8 cellular contexts compared by ENCODE assay signal in genomic region chr7:108454674-108455523, GRCh38. TPM values are rescaled to one million over a fixed set of nuclear protein-coding genes. Genes with fewer than 3 reads are reported as not detected.
DNase-seq lines count a peak whose midpoint lies in the region; ATAC-seq, FAIRE-seq and TF ChIP-seq lines count a peak whose summit lies in the region.

No MANE protein-coding gene starts in this region.

- TF ChIP-seq POLR2A in H1 (IDR thresholded peaks at IDR 0.05; ENCODE audit: control extremely low read depth in 1 of 2, low read depth in 2 of 2, low read length in 2 of 2): no peak

- TF ChIP-seq CTCF in Caco-2 (IDR thresholded peaks at IDR 0.05; ENCODE audit: insufficient read depth in 1 of 2, low read depth in 1 of 2, low read length in 1 of 2, severe bottlenecking in 1 of 2, unreplicated experiment in 1 of 2) (no peak), SU-DHL-6 (IDR thresholded peaks at IDR 0.05; ENCODE audit: insufficient read depth, low read length, poor library complexity, severe bottlenecking) (no peak), H1 (IDR thresholded peaks at IDR 0.05; ENCODE audit: control extremely low read depth in 1 of 3, insufficient read depth in 1 of 3, low read depth in 1 of 3, low read length in 3 of 3) (peak in 2 of 3 experiments; percentile 11 to 13; a peak in 2 of 4 replicates), thoracic aorta (IDR thresholded peaks at IDR 0.05) (no peak)

- H3K4me3 Mint-ChIP-seq in Caco-2 (ENCODE audit: unreplicated experiment): peak overlapping the region; percentile 96

- H2BK12ac ChIP-seq in H1 (ENCODE audit: low read depth, low read length) (no peak overlapping the region; the same call in 1 of the 2 replicates), mesenchymal stem cell (ENCODE audit: low read length in 2 of 2) (no peak overlapping the region)

- H3K23me2 ChIP-seq in H1 (ENCODE audit: low read depth, low read length): peaks cover 21% of the 10 kb centered on the region

- no peaks in the 10 kb centered on the region for H3K9me3 ChIP-seq in Caco-2
- no peaks in the 10 kb centered on the region for H3K9me3 ChIP-seq in SU-DHL-6 (ENCODE audit: insufficient read depth, low read length)
- no peaks in the 10 kb centered on the region for H3K9me3 ChIP-seq in H1 (ENCODE audit: insufficient read depth in 2 of 2, low read depth in 1 of 2, low read length in 1 of 2)
- H3K9me3 ChIP-seq in mesenchymal stem cell (ENCODE audit: control insufficient read depth, low read length): no peaks in the 10 kb centered on the region
- no peaks in the 10 kb centered on the region for H3K9me3 ChIP-seq in thoracic aorta

- DNase-seq in Caco-2: peak in 1 of 2 experiments; percentile 60
- peak; percentile 46 for DNase-seq in HK-2 (ENCODE audit: unreplicated experiment)
- peak in 1 of 2 experiments; percentile 78 for DNase-seq in H1 (ENCODE audit: low read depth in 1 of 2, low spot score in 2 of 2)
- DNase-seq in mesenchymal stem cell: peak; percentile 22
- DNase-seq in thoracic aorta (ENCODE audit: low spot score): no peak
- no peak for DNase-seq in activated gamma-delta T cell (lab: John Stamatoyannopoulos, UW)

- FAIRE-seq in H1 (lab: Jason Lieb, UNC): no peak

- whole genome bisulfite sequencing in H1 (ENCODE audit: extremely low coverage in 1 of 2, insufficient coverage in 1 of 2, insufficient read length in 1 of 2, insufficient replicate concordance in 2 of 2, low coverage in 1 of 2, low lambda C conversion rate in 2 of 2, missing lambda C conversion rate in 1 of 2), 2 experiments: 2% methylated on average over 38 of the region's 69 CpGs; no CpG with 5 or more reads in 1 of the 2 experiments
- WGBS in mesenchymal stem cell: under 1% methylated on average over 61 of the region's 69 CpGs

- H2BK120ac ChIP-seq in H1 (replicated peaks; ENCODE audit: low read depth, low read length) (no peak overlapping the region), mesenchymal stem cell (ENCODE audit: low read depth, low read length) (no peak overlapping the region)

- H3K27me3 Mint-ChIP-seq in Caco-2 (ENCODE audit: insufficient read depth, unreplicated experiment): no peaks in the 10 kb centered on the region

- H3K18ac ChIP-seq in H1 (ENCODE audit: extremely low read depth, low read length): no peak overlapping the region; the same call in 1 of the 2 replicates
- no peak overlapping the region for H3K18ac ChIP-seq in mesenchymal stem cell (ENCODE audit: low read depth in 1 of 2, low read length in 2 of 2)

- H4K20me1 ChIP-seq in SU-DHL-6 (ENCODE audit: low read depth, low read length): no peaks in the 10 kb centered on the region
- H4K20me1 ChIP-seq in H1 (replicated peaks in 1 of 2; ENCODE audit: control insufficient read depth in 1 of 2, insufficient read depth in 2 of 2, low read length in 2 of 2): peaks cover 0 to 1% of the 10 kb centered on the region in 2 experiments

- no peak overlapping the region for H4K91ac ChIP-seq in H1 (replicated peaks; ENCODE audit: insufficient read length, low read length)
- H4K91ac ChIP-seq in mesenchymal stem cell (ENCODE audit: low read length): no peak overlapping the region

- ATAC-seq in thoracic aorta (ENCODE audit: insufficient number of reproducible peaks, low FRiP score, low read depth) (no peak), HG03135 (IDR thresholded peaks at IDR 0.05; ENCODE audit: unreplicated experiment) (no peak)

- H3K4ac ChIP-seq in H1 (replicated peaks; ENCODE audit: insufficient read length, low read depth, low read length) (no peak overlapping the region), mesenchymal stem cell (ENCODE audit: low read depth in 1 of 2, low read length in 2 of 2) (no peak overlapping the region)

- POLR2A ChIA-PET in Caco-2 (lab: Charles Lee): interaction anchor here (1.6 kb wide), 1 partner anchor 14 kb away, joined by 3 read pairs; no protein-coding TSS in a partner anchor
- POLR2A ChIA-PET in H1 (lab: Charles Lee; ENCODE audit: partially characterized antibody): no interaction called here

- peak in 1 of 2 experiments; percentile 27; a peak in 1 of 4 replicates for TF ChIP-seq RAD21 in H1 (IDR thresholded peaks at IDR 0.05 in 1 of 2, conservative IDR thresholded peaks at IDR 0.05 in 1 of 2; ENCODE audit: low read depth in 2 of 2, low read length in 2 of 2)

- TF ChIP-seq EP300 in H1 (IDR thresholded peaks at IDR 0.05; ENCODE audit: borderline replicate concordance in 1 of 2, low read depth in 2 of 2, low read length in 2 of 2): no peak

- H3K14ac ChIP-seq in H1 (ENCODE audit: insufficient read length) (no peak overlapping the region), mesenchymal stem cell (ENCODE audit: low read length in 2 of 2) (no peak overlapping the region)

- peak overlapping the region; percentile 9; the same call in 1 of the 2 replicates for H3K9ac ChIP-seq in SU-DHL-6 (ENCODE audit: low read length)
- no peak overlapping the region for H3K9ac ChIP-seq in H1 (replicated peaks in 1 of 4; ENCODE audit: extremely low read depth in 1 of 4, low read depth in 3 of 4, low read length in 3 of 4)
- H3K9ac ChIP-seq in mesenchymal stem cell (ENCODE audit: low read length): peak overlapping the region; percentile 28

- no peaks in the 10 kb centered on the region for H3K36me3 Mint-ChIP-seq in Caco-2 (ENCODE audit: insufficient read depth, unreplicated experiment)

- H2BK20ac ChIP-seq in H1 (ENCODE audit: low read length): no peak overlapping the region

- TSS peak; percentile 15 for BruUV-seq in Caco-2 (replicated peaks; lab: Mats Ljungman, UMichigan)

- H3K23ac ChIP-seq in H1 (ENCODE audit: insufficient read length) (no peak overlapping the region), mesenchymal stem cell (ENCODE audit: low read length in 2 of 2) (no peak overlapping the region)

- H2AK5ac ChIP-seq in H1 (ENCODE audit: low read depth, low read length) (no peak overlapping the region), mesenchymal stem cell (ENCODE audit: low read length, severe bottlenecking) (no peak overlapping the region)

- H3K9me3 Mint-ChIP-seq in Caco-2 (ENCODE audit: unreplicated experiment): no peaks in the 10 kb centered on the region

- H3K27me3 ChIP-seq in Caco-2 (replicated peaks; ENCODE audit: control insufficient read depth, insufficient read depth, low read length) (no peaks in the 10 kb centered on the region), SU-DHL-6 (ENCODE audit: low read length) (no peaks in the 10 kb centered on the region), H1 (replicated peaks in 1 of 4; ENCODE audit: control insufficient read depth in 3 of 4, extremely low read depth in 1 of 4, insufficient read depth in 3 of 4, low read length in 3 of 4) (peaks cover 6 to 44% (median 33%) of the 10 kb centered on the region in 4 experiments), mesenchymal stem cell (ENCODE audit: control insufficient read depth in 1 of 2, insufficient read depth in 1 of 2, low read length in 2 of 2) (peaks cover 52 to 62% of the 10 kb centered on the region in 2 experiments), thoracic aorta (replicated peaks; ENCODE audit: insufficient read depth) (peaks cover 8% of the 10 kb centered on the region)

- no peaks in the 10 kb centered on the region for H3K36me3 ChIP-seq in Caco-2 (ENCODE audit: control insufficient read depth, insufficient read depth, low read length)
- no peaks in the 10 kb centered on the region for H3K36me3 ChIP-seq in SU-DHL-6 (ENCODE audit: low read length)
- H3K36me3 ChIP-seq in H1 (ENCODE audit: control insufficient read depth in 2 of 4, insufficient read depth in 4 of 4, low read length in 3 of 4): no peaks in the 10 kb centered on the region
- no peaks in the 10 kb centered on the region for H3K36me3 ChIP-seq in mesenchymal stem cell (ENCODE audit: control insufficient read depth in 1 of 2, insufficient read depth in 2 of 2, low read depth in 1 of 2, low read length in 2 of 2)
- H3K36me3 ChIP-seq in thoracic aorta: no peaks in the 10 kb centered on the region

- H2BK5ac ChIP-seq in H1 (ENCODE audit: low read depth, low read length): no peak overlapping the region
- H2BK5ac ChIP-seq in mesenchymal stem cell (ENCODE audit: low read depth, low read length, poor library complexity, severe bottlenecking): no peak overlapping the region

- peak overlapping the region; percentile 20 for H2AFZ ChIP-seq in SU-DHL-6 (ENCODE audit: low read depth, low read length, severe bottlenecking)
- peak overlapping the region; percentile 80 for H2AFZ ChIP-seq in H1 (ENCODE audit: low read length)
- H2AFZ ChIP-seq in mesenchymal stem cell (ENCODE audit: low read depth, low read length): peak overlapping the region; percentile 5

- no peak overlapping the region for H4K5ac ChIP-seq in H1 (ENCODE audit: insufficient read length, low read depth, low read length)

- H4K8ac ChIP-seq in H1 (ENCODE audit: extremely low read depth, insufficient read depth, low read length) (peak overlapping the region; percentile 57; the same call in 1 of the 2 replicates), mesenchymal stem cell (ENCODE audit: low read length) (no peak overlapping the region)

- H3K27ac ChIP-seq in SU-DHL-6 (ENCODE audit: low read depth, low read length): no peak overlapping the region
- H3K27ac ChIP-seq in H1 (ENCODE audit: low read depth, low read length): no peak overlapping the region
- no peak overlapping the region for H3K27ac ChIP-seq in mesenchymal stem cell (ENCODE audit: low read length, poor library complexity, severe bottlenecking)
- H3K27ac ChIP-seq in thoracic aorta: no peak overlapping the region

- no peaks in the 10 kb centered on the region for H3K79me2 ChIP-seq in SU-DHL-6 (ENCODE audit: insufficient read depth, low read length)
- no peaks in the 10 kb centered on the region for H3K79me2 ChIP-seq in H1 (ENCODE audit: control insufficient read depth in 1 of 2, insufficient read depth in 2 of 2, low read length in 2 of 2)

- H3K56ac ChIP-seq in H1 (replicated peaks; ENCODE audit: insufficient read length, low read depth, low read length): no peak overlapping the region

- peak overlapping the region; percentile 63 for H3K4me2 ChIP-seq in SU-DHL-6 (ENCODE audit: low read depth, low read length, poor library complexity, severe bottlenecking)
- H3K4me2 ChIP-seq in H1 (ENCODE audit: insufficient read depth in 1 of 2, low read depth in 2 of 2, low read length in 2 of 2): peak overlapping the region; percentile 94 to 97
- H3K4me2 ChIP-seq in mesenchymal stem cell (ENCODE audit: low read length, poor library complexity, severe bottlenecking): peak overlapping the region; percentile 87

- CTCF ChIA-PET in Caco-2 (lab: Charles Lee) (interaction anchor here (0.8 to 1.3 kb wide), 2 partner anchors 14 to 272 kb away, joined by 3 to 4 read pairs; no protein-coding TSS in a partner anchor), H1 (lab: Charles Lee; ENCODE audit: partially characterized antibody) (interaction anchor here (0.7 to 2.7 kb wide), 18 partner anchors 11 to 265 kb away, joined by 3 to 10 read pairs (median 4); no protein-coding TSS in a partner anchor)

- H3K27ac Mint-ChIP-seq in Caco-2 (ENCODE audit: unreplicated experiment): peak overlapping the region; percentile 74

- H3K79me1 ChIP-seq in H1 (ENCODE audit: low read depth, low read length) (no peaks in the 10 kb centered on the region), mesenchymal stem cell (replicated peaks; ENCODE audit: low read length, poor library complexity, severe bottlenecking) (no peaks in the 10 kb centered on the region)

- intact Hi-C loops in Caco-2 (cut with micrococcal nuclease; ENCODE audit: unreplicated experiment): loop anchor here (1.0 to 5.0 kb wide), 2 partner anchors 42 to 112 kb away; partner anchors contain the start of genes DNAJB9 and THAP5

- H3F3A ChIP-seq in SU-DHL-6 (ENCODE audit: insufficient read depth): no peaks in the 10 kb centered on the region

- H2BK15ac ChIP-seq in H1 (ENCODE audit: low read length) (no peak overlapping the region), mesenchymal stem cell (ENCODE audit: low read depth, poor library complexity, severe bottlenecking) (no peak overlapping the region)

- peaks cover 29% of the 10 kb centered on the region for H3K4me1 ChIP-seq in Caco-2
- peaks cover 0 to 4% (median 3%) of the 10 kb centered on the region in 4 experiments; a peak in 3 of 7 replicates for H3K4me1 ChIP-seq in H1 (replicated peaks in 1 of 4; ENCODE audit: control insufficient read depth in 3 of 4, insufficient read depth in 4 of 4, low read length in 3 of 4)
- peaks cover 20% of the 10 kb centered on the region for H3K4me1 ChIP-seq in mesenchymal stem cell (ENCODE audit: control insufficient read depth, insufficient read depth, low read depth, low read length)
- peaks cover 10 to 17% of the 10 kb centered on the region in 2 donors for H3K4me1 ChIP-seq in thoracic aorta (ENCODE audit: control insufficient read depth in 1 of 2, low read depth in 2 of 2)

- H3K4me3 ChIP-seq in Caco-2 (ENCODE audit: low read depth, low read length): peak overlapping the region; percentile 75
- H3K4me3 ChIP-seq in SU-DHL-6 (ENCODE audit: insufficient read depth, low read length, poor library complexity, severe bottlenecking): peak overlapping the region; percentile 52
- H3K4me3 ChIP-seq in H1 (ENCODE audit: extremely low read depth in 1 of 4, insufficient read depth in 2 of 4, low read depth in 3 of 4, low read length in 4 of 4): peak overlapping the region; percentile 80 to 94 (median 83)
- H3K4me3 ChIP-seq in mesenchymal stem cell (ENCODE audit: insufficient read depth in 1 of 2, low read depth in 1 of 2, low read length in 2 of 2): peak overlapping the region; percentile 49 to 78
- H3K4me3 ChIP-seq in thoracic aorta: peak overlapping the region; percentile 73

- H3K9me2 ChIP-seq in SU-DHL-6 (replicated peaks; ENCODE audit: insufficient read depth, low read length): no peaks in the 10 kb centered on the region

- H3K4me1 Mint-ChIP-seq in Caco-2 (ENCODE audit: low read depth, unreplicated experiment): peaks cover 11% of the 10 kb centered on the region

RNA-seq across cellular contexts. Expression of gene NRCAM, which starts 1.3 kb away (rescaled TPM):
- 85.7 and 96.2 TPM in 2 replicates for total RNA-seq in Caco-2 (2022)
- 3.8 and 4.3 TPM in 2 replicates for total RNA-seq in H1 (2021; fragmentation: NEBNext Ultra II Directional; extraction: Animal tissue kit (Norgen Biotek cat#: 25700))
- polyA plus RNA-seq in H1 (2011; rRNA removed): 2.2 and 2.7 TPM in 2 replicates
- 3.4 TPM for polyA plus RNA-seq in H1 (2011; cell fraction: cytosol; rRNA removed)
- polyA plus RNA-seq in H1 (2011; cell fraction: nucleus; rRNA removed): 3.3 TPM
- polyA plus RNA-seq in H1 (2012, experiment 1 of 2): 1.9 to 3.0 TPM (median 2.5 TPM) in 4 replicates
- 0.13 TPM for polyA plus RNA-seq in H1 (2012, experiment 2 of 2)
- polyA plus RNA-seq in H1 (2013, experiment 1 of 2): 3.6 TPM
- 3.7 TPM for polyA plus RNA-seq in H1 (2013, experiment 2 of 2)
- polyA minus RNA-seq in H1 (2011; rRNA and poly(A)+ RNA removed): 10.2 and 11.9 TPM in 2 replicates
- polyA minus RNA-seq in H1 (2011; cell fraction: cytosol; rRNA and poly(A)+ RNA removed): 10.3 TPM
- 15.2 TPM for polyA minus RNA-seq in H1 (2011; cell fraction: nucleus; rRNA and poly(A)+ RNA removed)
- polyA plus RNA-seq in mesenchymal stem cell (2013, experiment 1 of 2): 0.07 TPM
- 0.08 TPM for polyA plus RNA-seq in mesenchymal stem cell (2013, experiment 2 of 2)
- total RNA-seq in thoracic aorta: 1 to 10 TPM; 2.4 to 3.3 TPM

Comparison
In these comparisons a context has a peak if more than half of its experiments do, and no peak if none do; other contexts are left out.
1. DNase-seq: peak in HK-2 (single experiment) and mesenchymal stem cell (single experiment); none in thoracic aorta (single experiment) and activated gamma-delta T cell (single experiment).
2. CTCF ChIP-seq: peak in H1 (2 of 3); none in Caco-2 (0 of 2), SU-DHL-6 (single experiment) and thoracic aorta (single experiment).
3. H2AFZ ChIP-seq: peak in every context shown above with its lines; median percentile 80 in H1; 20 in SU-DHL-6; 5 in mesenchymal stem cell.
4. H3K9ac ChIP-seq: peak in SU-DHL-6 (single experiment) and mesenchymal stem cell (single experiment); none in H1 (0 of 4).
5. RNA of gene NRCAM, which starts 1.3 kb away (total RNA-seq): 85.7 to 96.2 TPM in Caco-2; 3.8 to 4.3 TPM in H1 and 2.4 to 3.3 TPM in thoracic aorta; every median in the first group is over 10 times any median in the second.
6. Peak in every context shown above with its lines, with median percentiles within 50 percentile points of each other: H3K4me3 ChIP-seq and H3K4me2 ChIP-seq.